ENCODE assay signal across 26 cellular contexts in the genomic region with DNA sequence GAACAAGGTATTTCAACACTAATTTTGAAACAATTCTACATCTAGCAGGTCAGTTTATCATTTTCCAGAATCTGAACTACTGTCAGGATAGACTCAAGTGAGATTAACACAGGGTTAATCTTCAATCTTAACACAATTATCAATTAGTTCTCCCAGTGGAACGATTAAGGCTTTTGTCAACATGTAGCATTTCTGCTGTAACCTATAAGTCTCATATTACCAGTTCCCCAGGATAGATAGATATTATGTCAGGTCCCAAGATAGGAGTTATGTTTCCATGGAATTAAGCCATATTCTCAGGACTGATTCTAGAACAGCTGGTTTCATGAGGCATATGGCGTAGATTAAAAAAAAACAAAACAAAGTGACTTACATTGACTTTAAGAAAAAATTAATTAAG.
"Had no signal": no experiment of that assay in that cellular context is flagged by ENCODE, and none has a peak within 500 bp of the region (broad histone marks: within the 10 kb centered on the region; RNA-seq: fewer than 3 reads in every experiment).

No MANE protein-coding gene starts in this region.

- H3K4me3 ChIP-seq: breast epithelium, left lung, lung, neural progenitor cell, sigmoid colon, thoracic aorta, vagina had no signal

- H3K4me2 ChIP-seq: neural progenitor cell had no signal

- H3K9me3 Mint-ChIP-seq: activated B cell treated with CpG ODN at 0.5 μM for 24 hours; activated naive CD8-positive, alpha-beta T cell treated with anti-CD3 and anti-CD28 coated beads for 36 hours; central memory CD8-positive, alpha-beta T cell; naive thymus-derived CD8-positive, alpha-beta T cell; neural progenitor cell; type B pancreatic cell had no signal

- H3K27ac ChIP-seq: breast epithelium, foreskin keratinocyte, left lung, neural progenitor cell, sigmoid colon, thoracic aorta, vagina had no signal

- H3K36me3 ChIP-seq: breast epithelium, neural progenitor cell had no signal

- H3K4me1 ChIP-seq: breast epithelium, foreskin keratinocyte had no signal

- H3K9me3 ChIP-seq: breast epithelium, left lung, sigmoid colon, thoracic aorta, vagina had no signal

- FAIRE-seq: colon had no signal

- H3K27ac Mint-ChIP-seq: activated B cell treated with CpG ODN at 0.5 μM for 24 hours; activated naive CD8-positive, alpha-beta T cell treated with anti-CD3 and anti-CD28 coated beads for 36 hours; neural progenitor cell; type B pancreatic cell had no signal

- H3K27me3 ChIP-seq: breast epithelium, foreskin keratinocyte, left lung, neural progenitor cell, sigmoid colon, vagina had no signal

- H2AFZ ChIP-seq: neural progenitor cell had no signal

- ATAC-seq: foreskin keratinocyte; left lung; naive thymus-derived CD8-positive, alpha-beta T cell had no signal

- H3K36me3 Mint-ChIP-seq: activated naive CD8-positive, alpha-beta T cell treated with anti-CD3 and anti-CD28 coated beads for 36 hours had no signal

- H3K4me3 Mint-ChIP-seq: activated B cell treated with CpG ODN at 0.5 μM for 24 hours; activated naive CD8-positive, alpha-beta T cell treated with anti-CD3 and anti-CD28 coated beads for 36 hours; central memory CD8-positive, alpha-beta T cell; naive thymus-derived CD8-positive, alpha-beta T cell; neural progenitor cell; type B pancreatic cell had no signal

- DNase-seq: activated B cell treated with CpG ODN at 0.5 μM for 24 hours; activated CD4-positive, alpha-beta T cell treated with anti-CD3 and anti-CD28 coated beads for 4 hours; activated CD4-positive, alpha-beta T cell treated with anti-CD3 and anti-CD28 coated beads, Interleukin-2, amount 50 U/mL, for 48 hours; activated CD8-positive, alpha-beta memory T cell treated with anti-CD3 and anti-CD28 coated beads, Interleukin-2, amount 50 U/mL, for 48 hours; activated naive CD4-positive, alpha-beta T cell treated with Interleukin-2 at 50 U/mL for 16 hours; activated naive CD8-positive, alpha-beta T cell treated with anti-CD3 and anti-CD28 coated beads for 36 hours; activated T-cell treated with anti-CD3 and anti-CD28 coated beads, Interleukin-2, amount 50 U/mL, for 48 hours; amniotic stem cell; effector memory CD4-positive, alpha-beta T cell; foreskin keratinocyte; hippocampal formation; kidney glomerular epithelial cell; left lung; naive thymus-derived CD8-positive, alpha-beta T cell; posterior cingulate gyrus; sigmoid colon; stimulated activated CD4-positive, alpha-beta T cell treated with anti-CD3 and anti-CD28 coated beads, Interleukin-2, amount 100 ng/mL, for 48 hours; stimulated activated naive CD4-positive, alpha-beta T cell had no signal

- H3K27me3 Mint-ChIP-seq: activated B cell treated with CpG ODN at 0.5 μM for 24 hours; activated naive CD8-positive, alpha-beta T cell treated with anti-CD3 and anti-CD28 coated beads for 36 hours; central memory CD8-positive, alpha-beta T cell; naive thymus-derived CD8-positive, alpha-beta T cell; type B pancreatic cell had no signal
